In the genomic region with DNA sequence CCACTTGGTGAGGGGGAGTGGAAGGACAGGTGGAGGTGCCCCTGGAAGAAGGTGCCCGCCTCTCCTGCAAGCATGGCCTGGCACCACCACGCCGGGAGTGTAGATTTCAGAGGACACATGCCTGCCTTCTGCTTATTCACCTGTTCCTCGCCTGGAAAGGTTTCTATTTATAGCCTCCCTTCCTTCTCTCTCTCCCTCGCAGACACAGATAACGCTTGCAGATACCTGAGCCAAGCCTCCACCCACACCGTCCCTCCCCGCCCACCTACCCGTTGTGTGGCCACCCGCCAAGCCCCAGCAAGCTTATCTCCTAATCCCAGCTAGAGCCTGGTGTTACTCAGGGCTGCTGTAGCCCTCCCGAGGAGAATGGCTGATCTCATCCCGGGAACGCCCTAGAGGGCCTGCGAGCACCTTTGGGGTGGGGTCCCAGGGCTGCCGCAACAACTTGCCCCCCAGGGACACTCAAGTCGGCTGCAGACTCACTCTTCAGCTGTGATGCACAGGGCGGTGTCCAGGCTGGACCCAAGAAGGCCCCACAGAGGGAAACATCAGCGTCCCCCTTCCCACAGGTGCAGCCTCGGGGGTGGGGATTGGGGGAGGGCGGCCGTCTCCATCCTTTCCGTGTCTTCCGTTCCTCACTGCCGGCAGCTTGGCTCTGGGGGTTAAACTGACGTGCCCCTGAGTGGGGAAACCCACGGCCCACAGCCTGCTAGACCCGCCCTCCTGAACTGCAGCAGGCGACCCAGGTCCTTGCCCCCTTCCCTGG, we compare ENCODE assay signal across 1 cellular context.
TF ChIP-seq lines count a peak whose summit lies in the region.

No MANE protein-coding gene starts in this region.

TF ChIP-seq in K562, 482 proteins besides CTCF, POLR2A, EP300 and RAD21 (continued from another document and continues in another):
- TF ChIP-seq PBX2 (CRISPR knock-in tag; IDR thresholded peaks at IDR 0.05; ENCODE audit: low read depth) = no peak
- no peak for TF ChIP-seq PBX2 (tag; conservative IDR thresholded peaks at IDR 0.05; ENCODE audit: low read depth)
- TF ChIP-seq NFRKB (IDR thresholded peaks at IDR 0.05; ENCODE audit: low read depth) = no peak
- TF ChIP-seq ZNF444 (CRISPR knock-in tag; IDR thresholded peaks at IDR 0.05) = no peak
- TF ChIP-seq POLR2B (IDR thresholded peaks at IDR 0.05; ENCODE audit: low read depth, partially characterized antibody) = no peak
- peak; percentile 89 for TF ChIP-seq CXXC5 (CRISPR knock-in tag; IDR thresholded peaks at IDR 0.05)
- TF ChIP-seq, protein P1, sequence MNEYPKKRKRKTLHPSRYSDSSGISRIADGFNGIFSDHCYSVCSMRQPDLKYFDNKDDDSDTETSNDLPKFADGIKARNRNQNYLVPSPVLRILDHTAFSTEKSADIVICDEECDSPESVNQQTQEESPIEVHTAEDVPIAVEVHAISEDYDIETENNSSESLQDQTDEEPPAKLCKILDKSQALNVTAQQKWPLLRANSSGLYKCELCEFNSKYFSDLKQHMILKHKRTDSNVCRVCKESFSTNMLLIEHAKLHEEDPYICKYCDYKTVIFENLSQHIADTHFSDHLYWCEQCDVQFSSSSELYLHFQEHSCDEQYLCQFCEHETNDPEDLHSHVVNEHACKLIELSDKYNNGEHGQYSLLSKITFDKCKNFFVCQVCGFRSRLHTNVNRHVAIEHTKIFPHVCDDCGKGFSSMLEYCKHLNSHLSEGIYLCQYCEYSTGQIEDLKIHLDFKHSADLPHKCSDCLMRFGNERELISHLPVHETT (CRISPR knock-in tag; conservative IDR thresholded peaks at IDR 0.05 in 1 of 2, IDR thresholded peaks at IDR 0.05 in 1 of 2) = no peak
- TF ChIP-seq KAT2B (IDR thresholded peaks at IDR 0.05; ENCODE audit: low read depth, low read length) = no peak
- TF ChIP-seq UBTF (IDR thresholded peaks at IDR 0.05; ENCODE audit: borderline replicate concordance in 1 of 2, low read depth in 2 of 2, low read length in 2 of 2) = 0 out of 4 replicates have a peak, but pooled peaks of 1 of the 2 experiments have one; percentile 51
- no peak for TF ChIP-seq ILF3 (IDR thresholded peaks at IDR 0.05; ENCODE audit: borderline replicate concordance)
- no peak for TF ChIP-seq ZNF174 (CRISPR knock-in tag; IDR thresholded peaks at IDR 0.05)
- no peak for TF ChIP-seq ZNF354B (CRISPR knock-in tag; IDR thresholded peaks at IDR 0.05)
- TF ChIP-seq ZNF24 (IDR thresholded peaks at IDR 0.05) = no peak
- no peak for TF ChIP-seq BDP1 (IDR thresholded peaks at IDR 0.05; ENCODE audit: insufficient read depth, insufficient read length)
- no peak for TF ChIP-seq STAT5B (CRISPR knock-in tag; IDR thresholded peaks at IDR 0.05)
- TF ChIP-seq MXD1 (CRISPR knock-in tag; IDR thresholded peaks at IDR 0.05; ENCODE audit: borderline replicate concordance, poor library complexity, severe bottlenecking) = no peak
- no peak for TF ChIP-seq ATF2 (CRISPR knock-in tag; IDR thresholded peaks at IDR 0.05)
- TF ChIP-seq, protein P2, sequence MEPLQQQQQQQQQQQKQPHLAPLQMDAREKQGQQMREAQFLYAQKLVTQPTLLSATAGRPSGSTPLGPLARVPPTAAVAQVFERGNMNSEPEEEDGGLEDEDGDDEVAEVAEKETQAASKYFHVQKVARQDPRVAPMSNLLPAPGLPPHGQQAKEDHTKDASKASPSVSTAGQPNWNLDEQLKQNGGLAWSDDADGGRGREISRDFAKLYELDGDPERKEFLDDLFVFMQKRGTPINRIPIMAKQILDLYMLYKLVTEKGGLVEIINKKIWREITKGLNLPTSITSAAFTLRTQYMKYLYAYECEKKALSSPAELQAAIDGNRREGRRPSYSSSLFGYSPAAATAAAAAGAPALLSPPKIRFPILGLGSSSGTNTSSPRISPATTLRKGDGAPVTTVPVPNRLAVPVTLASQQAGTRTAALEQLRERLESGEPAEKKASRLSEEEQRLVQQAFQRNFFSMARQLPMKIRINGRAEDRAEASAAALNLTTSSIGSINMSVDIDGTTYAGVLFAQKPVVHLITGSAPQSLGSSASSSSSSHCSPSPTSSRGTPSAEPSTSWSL (CRISPR knock-in tag; IDR thresholded peaks at IDR 0.05; ENCODE audit: borderline replicate concordance) = no peak
- no peak for TF ChIP-seq ZNF239 (CRISPR knock-in tag; IDR thresholded peaks at IDR 0.05)
- TF ChIP-seq MTA1 (IDR thresholded peaks at IDR 0.05; ENCODE audit: borderline replicate concordance) = peak; percentile 87
- TF ChIP-seq TRIM24 (IDR thresholded peaks at IDR 0.05) = peak; percentile 82 to 88
- TF ChIP-seq, protein P3, sequence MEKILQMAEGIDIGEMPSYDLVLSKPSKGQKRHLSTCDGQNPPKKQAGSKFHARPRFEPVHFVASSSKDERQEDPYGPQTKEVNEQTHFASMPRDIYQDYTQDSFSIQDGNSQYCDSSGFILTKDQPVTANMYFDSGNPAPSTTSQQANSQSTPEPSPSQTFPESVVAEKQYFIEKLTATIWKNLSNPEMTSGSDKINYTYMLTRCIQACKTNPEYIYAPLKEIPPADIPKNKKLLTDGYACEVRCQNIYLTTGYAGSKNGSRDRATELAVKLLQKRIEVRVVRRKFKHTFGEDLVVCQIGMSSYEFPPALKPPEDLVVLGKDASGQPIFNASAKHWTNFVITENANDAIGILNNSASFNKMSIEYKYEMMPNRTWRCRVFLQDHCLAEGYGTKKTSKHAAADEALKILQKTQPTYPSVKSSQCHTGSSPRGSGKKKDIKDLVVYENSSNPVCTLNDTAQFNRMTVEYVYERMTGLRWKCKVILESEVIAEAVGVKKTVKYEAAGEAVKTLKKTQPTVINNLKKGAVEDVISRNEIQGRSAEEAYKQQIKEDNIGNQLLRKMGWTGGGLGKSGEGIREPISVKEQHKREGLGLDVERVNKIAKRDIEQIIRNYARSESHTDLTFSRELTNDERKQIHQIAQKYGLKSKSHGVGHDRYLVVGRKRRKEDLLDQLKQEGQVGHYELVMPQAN (IDR thresholded peaks at IDR 0.05; ENCODE audit: borderline replicate concordance) = peak; percentile 65; the same call in 1 of the 2 replicates
- TF ChIP-seq, protein P4, sequence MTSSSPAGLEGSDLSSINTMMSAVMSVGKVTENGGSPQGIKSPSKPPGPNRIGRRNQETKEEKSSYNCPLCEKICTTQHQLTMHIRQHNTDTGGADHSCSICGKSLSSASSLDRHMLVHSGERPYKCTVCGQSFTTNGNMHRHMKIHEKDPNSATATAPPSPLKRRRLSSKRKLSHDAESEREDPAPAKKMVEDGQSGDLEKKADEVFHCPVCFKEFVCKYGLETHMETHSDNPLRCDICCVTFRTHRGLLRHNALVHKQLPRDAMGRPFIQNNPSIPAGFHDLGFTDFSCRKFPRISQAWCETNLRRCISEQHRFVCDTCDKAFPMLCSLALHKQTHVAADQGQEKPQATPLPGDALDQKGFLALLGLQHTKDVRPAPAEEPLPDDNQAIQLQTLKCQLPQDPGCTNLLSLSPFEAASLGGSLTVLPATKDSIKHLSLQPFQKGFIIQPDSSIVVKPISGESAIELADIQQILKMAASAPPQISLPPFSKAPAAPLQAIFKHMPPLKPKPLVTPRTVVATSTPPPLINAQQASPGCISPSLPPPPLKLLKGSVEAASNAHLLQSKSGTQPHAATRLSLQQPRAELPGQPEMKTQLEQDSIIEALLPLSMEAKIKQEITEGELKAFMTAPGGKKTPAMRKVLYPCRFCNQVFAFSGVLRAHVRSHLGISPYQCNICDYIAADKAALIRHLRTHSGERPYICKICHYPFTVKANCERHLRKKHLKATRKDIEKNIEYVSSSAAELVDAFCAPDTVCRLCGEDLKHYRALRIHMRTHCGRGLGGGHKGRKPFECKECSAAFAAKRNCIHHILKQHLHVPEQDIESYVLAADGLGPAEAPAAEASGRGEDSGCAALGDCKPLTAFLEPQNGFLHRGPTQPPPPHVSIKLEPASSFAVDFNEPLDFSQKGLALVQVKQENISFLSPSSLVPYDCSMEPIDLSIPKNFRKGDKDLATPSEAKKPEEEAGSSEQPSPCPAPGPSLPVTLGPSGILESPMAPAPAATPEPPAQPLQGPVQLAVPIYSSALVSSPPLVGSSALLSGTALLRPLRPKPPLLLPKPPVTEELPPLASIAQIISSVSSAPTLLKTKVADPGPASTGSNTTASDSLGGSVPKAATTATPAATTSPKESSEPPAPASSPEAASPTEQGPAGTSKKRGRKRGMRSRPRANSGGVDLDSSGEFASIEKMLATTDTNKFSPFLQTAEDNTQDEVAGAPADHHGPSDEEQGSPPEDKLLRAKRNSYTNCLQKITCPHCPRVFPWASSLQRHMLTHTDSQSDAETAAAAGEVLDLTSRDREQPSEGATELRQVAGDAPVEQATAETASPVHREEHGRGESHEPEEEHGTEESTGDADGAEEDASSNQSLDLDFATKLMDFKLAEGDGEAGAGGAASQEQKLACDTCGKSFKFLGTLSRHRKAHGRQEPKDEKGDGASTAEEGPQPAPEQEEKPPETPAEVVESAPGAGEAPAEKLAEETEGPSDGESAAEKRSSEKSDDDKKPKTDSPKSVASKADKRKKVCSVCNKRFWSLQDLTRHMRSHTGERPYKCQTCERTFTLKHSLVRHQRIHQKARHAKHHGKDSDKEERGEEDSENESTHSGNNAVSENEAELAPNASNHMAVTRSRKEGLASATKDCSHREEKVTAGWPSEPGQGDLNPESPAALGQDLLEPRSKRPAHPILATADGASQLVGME (CRISPR knock-in tag; IDR thresholded peaks at IDR 0.05) = no peak
- no peak for TF ChIP-seq WHSC1 (IDR thresholded peaks at IDR 0.05; ENCODE audit: low read length)
- TF ChIP-seq, protein P5, sequence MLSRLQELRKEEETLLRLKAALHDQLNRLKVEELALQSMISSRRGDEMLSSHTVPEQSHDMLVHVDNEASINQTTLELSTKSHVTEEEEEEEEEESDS (CRISPR knock-in tag; IDR thresholded peaks at IDR 0.05) = no peak
- TF ChIP-seq POLR2AphosphoS5 (IDR thresholded peaks at IDR 0.05; ENCODE audit: control insufficient read depth, insufficient read depth, low read depth, low read length) = peak; percentile 97
- no peak; the same call in 1 of the 2 replicates for TF ChIP-seq DMBX1 (CRISPR knock-in tag; IDR thresholded peaks at IDR 0.05; ENCODE audit: borderline replicate concordance)
- no peak for TF ChIP-seq FIP1L1 (IDR thresholded peaks at IDR 0.05; ENCODE audit: low read depth, low read length, poor library complexity, severe bottlenecking)
- 0 out of 2 replicates have a peak, but pooled peaks have one; percentile 42 for TF ChIP-seq RBFOX2 (IDR thresholded peaks at IDR 0.05; ENCODE audit: low read depth, low read length)
- TF ChIP-seq L3MBTL2 (IDR thresholded peaks at IDR 0.05) = 0 out of 2 replicates have a peak, but pooled peaks have one; percentile 28
- TF ChIP-seq ZEB2 (IDR thresholded peaks at IDR 0.05) = peak; percentile 100
- no peak for TF ChIP-seq CHCHD3 (CRISPR knock-in tag; IDR thresholded peaks at IDR 0.05)
- no peak for TF ChIP-seq HEY1 (CRISPR knock-in tag; IDR thresholded peaks at IDR 0.05; ENCODE audit: borderline replicate concordance)
- peak; percentile 94 for TF ChIP-seq SMAD4 (CRISPR knock-in tag; conservative IDR thresholded peaks at IDR 0.05)
- no peak for TF ChIP-seq PRPF4 (IDR thresholded peaks at IDR 0.05; ENCODE audit: insufficient read depth, low read depth, low read length, poor library complexity, severe bottlenecking)
- TF ChIP-seq RAD51 (IDR thresholded peaks at IDR 0.05; ENCODE audit: borderline replicate concordance, low read depth) = no peak
- TF ChIP-seq SMARCC2 (IDR thresholded peaks at IDR 0.05; ENCODE audit: low read depth) = peak; percentile 90
